Comparison of ENCODE assay signal across 7 cellular contexts in genomic region chr13:96994030-96994848, GRCh38. TPM values are rescaled to one million over a fixed set of nuclear protein-coding genes. Genes with fewer than 3 reads are reported as not detected.
DNase-seq lines count a peak whose midpoint lies in the region; ATAC-seq and TF ChIP-seq lines count a peak whose summit lies in the region.

TSS of gene OXGR1 (minus strand) at chr13:96994476. CDS start at chr13:96987759, 6,717 bp downstream.

- peaks cover 11% of the 10 kb centered on the region for H3K4me1 Mint-ChIP-seq in activated naive CD4-positive, alpha-beta T cell treated with anti-CD3 and anti-CD28 coated beads for 36 hours (ENCODE audit: low read depth)

- no peaks in the 10 kb centered on the region for H4K20me1 ChIP-seq in mammary epithelial cell (ENCODE audit: insufficient read depth, low read length)

- DNase-seq in HFF-Myc (ENCODE audit: extremely low read depth, low read depth): no peak
- no peak for DNase-seq in mammary epithelial cell
- peak in 1 of 2 donors; percentile 28 for DNase-seq in left colon
- no peak for DNase-seq in stimulated activated CD4-positive, alpha-beta T cell treated with anti-CD3 and anti-CD28 coated beads, Interleukin-15, amount 100 ng/mL, for 24 hours
- no peak for DNase-seq in activated naive CD4-positive, alpha-beta T cell treated with anti-CD3 and anti-CD28 coated beads for 36 hours

- dilution Hi-C loops in mammary epithelial cell (cut with HindIII; ENCODE audit: low sequenced_read_pairs): no loop called here

- peak within 1 kb of the TSS; percentile 91 for H3K4me2 ChIP-seq in mammary epithelial cell (ENCODE audit: insufficient read depth, low read depth, low read length)

- H3K4me1 ChIP-seq in mammary epithelial cell (ENCODE audit: insufficient read depth, low read length) (peaks cover 11% of the 10 kb centered on the region), subcutaneous abdominal adipose tissue (ENCODE audit: control insufficient read depth in 5 of 5, insufficient read depth in 5 of 5, low read length in 5 of 5) (peaks cover 0 to 14% (median 12%) of the 10 kb centered on the region in 5 donors)

- ATAC-seq in left colon (peak; percentile 55), GM19324 (IDR thresholded peaks at IDR 0.05; ENCODE audit: low FRiP score, unreplicated experiment) (no peak)

- TF ChIP-seq CTCF in HFF-Myc (IDR thresholded peaks at IDR 0.05; ENCODE audit: low read depth, low read length, missing control alignments) (no peak), mammary epithelial cell (conservative IDR thresholded peaks at IDR 0.05 in 1 of 2, IDR thresholded peaks at IDR 0.05 in 1 of 2; ENCODE audit: extremely low read depth in 1 of 2, insufficient read depth in 1 of 2, low read depth in 1 of 2, low read length in 2 of 2) (no peak)

- H3K27me3 Mint-ChIP-seq in activated naive CD4-positive, alpha-beta T cell treated with anti-CD3 and anti-CD28 coated beads for 36 hours (ENCODE audit: low read depth): peaks cover 49% of the 10 kb centered on the region

- H3K79me2 ChIP-seq in mammary epithelial cell (ENCODE audit: insufficient read depth, low read length): no peaks in the 10 kb centered on the region

- H3K36me3 Mint-ChIP-seq in activated naive CD4-positive, alpha-beta T cell treated with anti-CD3 and anti-CD28 coated beads for 36 hours (ENCODE audit: low read depth): no peaks in the 10 kb centered on the region

- CTCF ChIA-PET in mammary epithelial cell (lab: Charles Lee; ENCODE audit: low non-redundant PET): no interaction called here
- CTCF ChIA-PET in activated naive CD4-positive, alpha-beta T cell treated with anti-CD3 and anti-CD28 coated beads for 36 hours (lab: Charles Lee): no interaction called here

- H3K9me3 Mint-ChIP-seq in activated naive CD4-positive, alpha-beta T cell treated with anti-CD3 and anti-CD28 coated beads for 36 hours: no peaks in the 10 kb centered on the region

- H3K27me3 ChIP-seq in mammary epithelial cell (ENCODE audit: insufficient read depth, low read length) (peaks cover 19% of the 10 kb centered on the region), subcutaneous abdominal adipose tissue (ENCODE audit: control insufficient read depth in 5 of 5, insufficient read depth in 4 of 5, low read length in 5 of 5) (peaks cover 0 to 21% (median 16%) of the 10 kb centered on the region in 5 donors)

- H3K9ac ChIP-seq in mammary epithelial cell (ENCODE audit: insufficient read depth, low read length): no peak within 1 kb of the TSS
- peak within 1 kb of the TSS in 2 of 5 donors; percentile 44 to 46 for H3K9ac ChIP-seq in subcutaneous abdominal adipose tissue (ENCODE audit: low read length in 5 of 5)

- BruUV-seq in mammary epithelial cell (replicated peaks; lab: Mats Ljungman, UMichigan): no TSS peak

- in situ Hi-C loops in mammary epithelial cell (cut with MboI; ENCODE audit: low sequenced_read_pairs in 2 of 2): no loop called here

- H3K4me3 Mint-ChIP-seq in activated naive CD4-positive, alpha-beta T cell treated with anti-CD3 and anti-CD28 coated beads for 36 hours: no peak within 1 kb of the TSS

- peak within 1 kb of the TSS; percentile 79 for H2AFZ ChIP-seq in mammary epithelial cell (ENCODE audit: low read depth, low read length)

- H3K9me3 ChIP-seq in mammary epithelial cell (replicated peaks; ENCODE audit: insufficient read depth, low read length): no peaks in the 10 kb centered on the region
- H3K9me3 ChIP-seq in subcutaneous abdominal adipose tissue (ENCODE audit: control insufficient read depth in 5 of 5, low read length in 5 of 5): no peaks in the 10 kb centered on the region

- H3K4me3 ChIP-seq in HFF-Myc (replicated peaks; ENCODE audit: low read depth, low read length): peak within 1 kb of the TSS; percentile 13; the same call in 1 of the 2 replicates
- peak within 1 kb of the TSS; percentile 21 to 47 (median 26) for H3K4me3 ChIP-seq in mammary epithelial cell (replicated peaks in 1 of 3; ENCODE audit: insufficient read depth in 1 of 3, low read depth in 2 of 3, low read length in 3 of 3)
- H3K4me3 ChIP-seq in subcutaneous abdominal adipose tissue (ENCODE audit: low read depth in 1 of 5, low read length in 5 of 5): peak within 1 kb of the TSS; percentile 48 to 69 (median 60)

- H3K36me3 ChIP-seq in mammary epithelial cell (ENCODE audit: insufficient read depth, low read length) (no peaks in the 10 kb centered on the region), subcutaneous abdominal adipose tissue (ENCODE audit: control insufficient read depth in 5 of 5, insufficient read depth in 5 of 5, low read length in 5 of 5) (no peaks in the 10 kb centered on the region)

- 6% methylated on average over 12 of the region's 52 CpGs for WGBS in mammary epithelial cell (ENCODE audit: low coverage, missing lambda C conversion rate)

- no peak within 1 kb of the TSS for H3K27ac Mint-ChIP-seq in activated naive CD4-positive, alpha-beta T cell treated with anti-CD3 and anti-CD28 coated beads for 36 hours

- intact Hi-C loops in mammary epithelial cell (cut with micrococcal nuclease): no loop called here
- intact Hi-C loops in left colon (cut with DNase I, micrococcal nuclease): no loop called here
- intact Hi-C loops in activated naive CD4-positive, alpha-beta T cell treated with anti-CD3 and anti-CD28 coated beads for 36 hours (cut with micrococcal nuclease): no loop called here

- H3K27ac ChIP-seq in mammary epithelial cell (ENCODE audit: insufficient read depth, low read depth, low read length): no peak within 1 kb of the TSS
- H3K27ac ChIP-seq in subcutaneous abdominal adipose tissue (ENCODE audit: low read depth, low read length): no peak within 1 kb of the TSS

RNA-seq across cellular contexts. Expression of gene OXGR1, which starts in this region (rescaled TPM):
- total RNA-seq in mammary epithelial cell (not detected), left colon (1 to 10 TPM; 2.0 to 2.3 TPM)
- not detected for polyA plus RNA-seq in mammary epithelial cell
- polyA minus RNA-seq in mammary epithelial cell: not detected
- total RNA-seq in activated naive CD4-positive, alpha-beta T cell treated with anti-CD3 and anti-CD28 coated beads for 36 hours: not detected
